9 cellular contexts compared by ENCODE assay signal in the genomic region with DNA sequence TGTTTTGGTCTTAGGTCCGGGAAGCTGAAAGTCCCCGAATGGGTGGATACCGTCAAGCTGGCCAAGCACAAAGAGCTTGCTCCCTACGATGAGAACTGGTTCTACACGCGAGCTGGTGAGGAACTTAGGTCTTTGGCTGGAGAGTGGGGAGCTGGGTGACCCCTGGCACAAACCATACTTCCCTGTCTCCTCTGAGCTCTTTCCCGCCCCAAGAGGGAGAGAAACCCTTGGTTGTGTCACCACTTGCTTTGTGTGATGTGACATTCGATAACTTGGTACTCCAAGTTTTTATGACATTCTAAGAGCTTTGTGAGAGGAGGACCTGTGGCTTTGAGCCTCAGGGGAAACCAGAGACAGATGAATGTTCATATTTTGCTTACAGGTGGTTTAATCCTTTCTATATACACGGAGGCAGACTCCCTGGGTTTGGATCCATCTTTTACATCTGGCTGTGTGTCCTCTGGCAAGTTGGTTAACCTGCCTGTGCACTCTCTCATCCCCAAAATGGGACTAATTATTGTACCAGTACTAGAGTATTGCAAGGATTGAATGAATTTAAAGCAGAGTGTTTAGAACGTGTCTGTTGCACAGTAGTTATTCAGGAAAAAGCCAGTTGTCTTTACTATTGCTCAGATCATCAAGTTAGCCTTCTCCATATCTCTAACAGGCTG. TPM values are rescaled to one million over a fixed set of nuclear protein-coding genes. Genes with fewer than 3 reads are reported as not detected.
DNase-seq lines count a peak whose midpoint lies in the region; ATAC-seq, FAIRE-seq and TF ChIP-seq lines count a peak whose summit lies in the region.
"Had no signal": no experiment of that assay in that cellular context is flagged by ENCODE, and none has a peak within 500 bp of the region (broad histone marks: within the 10 kb centered on the region; RNA-seq: fewer than 3 reads in every experiment).

No MANE protein-coding gene starts in this region.

- TF ChIP-seq CTCF in DOHH2 (IDR thresholded peaks at IDR 0.05; ENCODE audit: low read depth, low read length, poor library complexity, severe bottlenecking) (no peak), pancreas (IDR thresholded peaks at IDR 0.05) (no peak)

- H3K36me3 ChIP-seq in DOHH2 (ENCODE audit: control insufficient read depth, low read length): peaks cover 58% of the 10 kb centered on the region
- H3K36me3 ChIP-seq in NT2/D1 (ENCODE audit: insufficient read depth, insufficient read length, low read length): peaks cover 54% of the 10 kb centered on the region
- peaks cover 2 to 30% (median 16%) of the 10 kb centered on the region in 3 donors for H3K36me3 ChIP-seq in pancreas

- H3K9me3 ChIP-seq in DOHH2 (ENCODE audit: control insufficient read depth, insufficient read depth, low read length): no peaks in the 10 kb centered on the region
- H3K9me3 ChIP-seq in NT2/D1 (ENCODE audit: insufficient read depth, low read length): no peaks in the 10 kb centered on the region
- H3K9me3 ChIP-seq in pancreas: no peaks in the 10 kb centered on the region

- FAIRE-seq in pancreas (lab: Jason Lieb, UNC): no peak
- FAIRE-seq: islet of Langerhans had no signal

- intact Hi-C loops in pancreas (cut with DNase I): no loop called here

- H3K4me3 ChIP-seq in DOHH2 (ENCODE audit: low read length) (peak overlapping the region; percentile 87), NT2/D1 (ENCODE audit: insufficient read length, low read depth) (peak overlapping the region; percentile 99), pancreas (peak overlapping the region; percentile 73 to 96 (median 90))

- H3K9ac ChIP-seq in NT2/D1 (ENCODE audit: insufficient read length, low read depth): peak overlapping the region; percentile 100

- peaks cover 50% of the 10 kb centered on the region for H3F3A ChIP-seq in DOHH2 (ENCODE audit: control insufficient read depth, insufficient read depth)

- peak overlapping the region; percentile 81 for H3K27ac ChIP-seq in DOHH2 (ENCODE audit: low read depth, low read length)
- peak overlapping the region in 2 of 4 donors; percentile 90 to 95 for H3K27ac ChIP-seq in pancreas

- H4K20me1 ChIP-seq in DOHH2 (ENCODE audit: control insufficient read depth, insufficient read depth, low read depth, low read length): peaks cover 37% of the 10 kb centered on the region

- peaks cover 60% of the 10 kb centered on the region for H3K79me2 ChIP-seq in DOHH2 (ENCODE audit: control insufficient read depth, low read length)

- H3K9me2 ChIP-seq in DOHH2 (replicated peaks; ENCODE audit: control insufficient read depth, low read length): no peaks in the 10 kb centered on the region

- no peak for ATAC-seq in pancreas
- no peak for ATAC-seq in HG03342 (IDR thresholded peaks at IDR 0.05; ENCODE audit: unreplicated experiment)
- ATAC-seq in HG02678 (IDR thresholded peaks at IDR 0.05; ENCODE audit: unreplicated experiment): no peak

- H3K4me2 ChIP-seq in DOHH2 (ENCODE audit: low read length): peak overlapping the region; percentile 88

- H3K27me3 ChIP-seq in DOHH2 (ENCODE audit: control insufficient read depth, low read length) (no peaks in the 10 kb centered on the region), NT2/D1 (ENCODE audit: insufficient read depth, insufficient read length) (no peaks in the 10 kb centered on the region), pancreas (no peaks in the 10 kb centered on the region)

- H3K4me1 ChIP-seq in DOHH2 (ENCODE audit: control insufficient read depth, low read length): peaks cover 73% of the 10 kb centered on the region
- H3K4me1 ChIP-seq in NT2/D1 (ENCODE audit: insufficient read depth, insufficient read length): peaks cover 10% of the 10 kb centered on the region
- peaks cover 20 to 33% (median 25%) of the 10 kb centered on the region in 3 donors for H3K4me1 ChIP-seq in pancreas

- DNase-seq in NT2/D1 (ENCODE audit: low read depth, low spot score) (no peak), epidermal melanocyte (ENCODE audit: insufficient read length, low spot score) (peak; percentile 13), pancreas (no peak), ureter (ENCODE audit: low spot score) (no peak), EL (no peak)

- WGBS in pancreas, 2 donors: 22 to 24% methylated on average over 10 of the region's 10 CpGs

RNA-seq across cellular contexts. Expression of a gene that starts 1.2 kb away (rescaled TPM):
- 1,000 to 10,000 TPM in 5 of 6 donors, 100 to 1,000 TPM in 1; 939 to 1,697 (median 1,289) TPM for total RNA-seq in pancreas
- polyA plus RNA-seq in pancreas: 1,000 to 10,000 TPM; 1,099 to 2,267 TPM
- 1,844 TPM for total RNA-seq in ureter

RNA-seq across cellular contexts. Expression of a gene that starts 15.8 kb away (rescaled TPM):
- total RNA-seq in pancreas (under 1 TPM in 5 of 6 donors, not detected in 1; 0.16 to 1.00 (median 0.31) TPM), ureter (3.7 TPM)
- under 1 TPM; 0.11 to 0.23 TPM for polyA plus RNA-seq in pancreas

RNA-seq across cellular contexts. Expression of a gene that starts 16.4 kb away (rescaled TPM):
- total RNA-seq in pancreas: not detected
- not detected for polyA plus RNA-seq in pancreas
- total RNA-seq in ureter: not detected

RNA-seq across cellular contexts. Expression of a gene that starts 16.8 kb away (rescaled TPM):
- total RNA-seq in pancreas (not detected), ureter (not detected)
- polyA plus RNA-seq in pancreas: not detected

RNA-seq across cellular contexts. Expression of a gene that starts 21.8 kb away (rescaled TPM):
- 10 to 100 TPM; 26.3 to 65.6 (median 37.0) TPM for total RNA-seq in pancreas
- 100 to 1,000 TPM; 139 to 179 TPM for polyA plus RNA-seq in pancreas
- total RNA-seq in ureter: 120 TPM
